ENCODE assay signal across 21 cellular contexts in the genomic region with DNA sequence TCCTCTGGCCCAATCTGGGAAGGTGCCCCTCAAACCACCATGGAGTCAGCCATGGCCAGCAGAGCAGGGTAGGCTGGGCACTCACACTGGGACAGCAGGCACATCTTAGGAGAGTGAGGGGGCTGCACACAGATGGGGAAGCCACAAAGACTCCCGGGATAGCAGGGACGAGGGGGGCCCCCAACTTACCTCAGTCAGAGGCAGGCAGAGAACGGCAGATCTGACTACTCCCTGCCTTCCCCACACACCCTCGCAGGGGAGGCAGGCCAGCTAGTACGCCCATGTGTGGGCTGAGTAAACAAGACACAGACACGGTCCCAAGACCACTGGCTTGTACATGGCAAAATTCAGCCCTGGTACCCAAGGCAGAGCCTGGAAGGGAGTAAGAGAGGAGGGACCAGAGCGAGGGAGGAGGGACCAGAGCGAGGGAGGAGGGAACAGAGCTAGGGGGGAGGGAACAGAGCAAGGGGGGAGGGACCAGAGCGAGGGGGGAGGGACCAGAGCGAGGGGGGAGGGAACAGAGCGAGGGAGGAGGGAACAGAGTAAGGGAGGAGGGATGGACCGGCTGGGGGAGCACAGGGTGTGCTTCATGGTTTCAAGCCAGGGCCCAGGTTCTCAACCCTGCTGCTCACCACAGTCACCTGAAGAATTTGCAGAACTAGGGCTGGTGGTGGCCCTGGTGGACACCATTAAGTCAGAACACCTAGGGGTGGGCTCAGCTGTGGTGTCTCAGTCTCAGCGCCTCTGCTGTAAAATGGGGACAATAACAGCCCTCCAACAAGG.
"Had no signal": no experiment of that assay in that cellular context is flagged by ENCODE, and none has a peak within 500 bp of the region (broad histone marks: within the 10 kb centered on the region; RNA-seq: fewer than 3 reads in every experiment).

No MANE protein-coding gene starts in this region.

- H3K4me1 ChIP-seq: adrenal gland, breast epithelium had no signal

- H3K9me3 ChIP-seq: adrenal gland, SJSA1 had no signal

- ATAC-seq: activated CD4-positive, CD25-positive, alpha-beta regulatory T cell treated with anti-CD3 and anti-CD28 coated beads, Interleukin-2, amount 50 U/mL, for 24 hours; activated CD8-positive, alpha-beta T cell treated with anti-CD3 and anti-CD28 coated beads, Interleukin-2, amount 10 ng/mL, durations not matched to agents 7 days and 5 days; PC-3 had no signal

- H3K36me3 ChIP-seq: adrenal gland, breast epithelium, MG63, SJSA1 had no signal

- DNase-seq: activated CD4-positive, alpha-beta T cell treated with anti-CD3 and anti-CD28 coated beads for 4 hours; activated CD8-positive, alpha-beta memory T cell treated with anti-CD3 and anti-CD28 coated beads, Interleukin-2, amount 50 U/mL, for 48 hours; activated CD8-positive, alpha-beta T cell treated with anti-CD3 and anti-CD28 coated beads, Interleukin-2, amount 10 ng/mL, durations not matched to agents 7 days and 5 days; activated naive CD4-positive, alpha-beta T cell treated with anti-CD3 and anti-CD28 coated beads, Interleukin-2, amount 50 U/mL, for 16 hours; activated naive CD8-positive, alpha-beta T cell treated with anti-CD3 and anti-CD28 coated beads, Interleukin-2, amount 10 ng/mL, durations not matched to agents 7 days and 5 days; activated T-cell treated with anti-CD3 and anti-CD28 coated beads, Interleukin-2, amount 50 U/mL, for 1 hour; adrenal gland; aorta; caudate nucleus; MG63; MV-4-11; NCI-H1105 treated with DMSO at 0.1 percent for 48 hours; NCI-H1436 treated with DMSO at 0.1 percent for 48 hours; NCI-H187; NCI-H2081 treated with DMSO at 0.1 percent for 48 hours; NCI-H446; NCI-H524 had no signal

- H3K27ac ChIP-seq: adrenal gland, breast epithelium, SJSA1 had no signal

- H3K4me3 ChIP-seq: adrenal gland, breast epithelium, MG63, SJSA1 had no signal

- H3K27me3 ChIP-seq: adrenal gland, breast epithelium had no signal
